Comparison of ENCODE assay signal across 25 cellular contexts in the genomic region with DNA sequence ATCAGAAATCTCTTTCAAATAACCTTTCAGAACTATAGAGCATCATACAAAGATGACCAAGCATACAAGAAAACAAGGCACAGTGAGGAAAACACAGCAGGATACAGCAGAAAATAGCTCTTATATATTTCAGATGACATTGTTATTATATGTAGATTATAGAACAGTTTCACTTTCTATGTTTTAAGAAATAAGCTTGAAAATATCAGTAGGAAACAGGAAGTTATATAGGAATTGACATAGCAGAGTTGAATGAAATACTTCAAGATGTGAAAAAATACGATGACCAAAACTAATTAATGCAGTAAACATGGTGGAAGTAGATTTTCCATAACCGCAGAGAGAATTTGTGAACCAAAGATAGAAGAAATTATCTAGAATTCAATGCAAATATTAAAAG.
DNase-seq lines count a peak whose midpoint lies in the region; ATAC-seq and TF ChIP-seq lines count a peak whose summit lies in the region.
"Had no signal": no experiment of that assay in that cellular context is flagged by ENCODE, and none has a peak within 500 bp of the region (broad histone marks: within the 10 kb centered on the region; RNA-seq: fewer than 3 reads in every experiment).

No MANE protein-coding gene starts in this region.

- no peak for ATAC-seq in naive thymus-derived CD4-positive, alpha-beta T cell
- no peak for ATAC-seq in GM19395 (IDR thresholded peaks at IDR 0.05; ENCODE audit: unreplicated experiment)
- ATAC-seq: CD8-positive, alpha-beta T cell; GM12878 had no signal

- H3K27ac ChIP-seq in naive thymus-derived CD4-positive, alpha-beta T cell (ENCODE audit: low read depth, low read length), result no peak overlapping the region
- H3K27ac ChIP-seq: HL-60, Peyer's patch had no signal

- H3K27me3 Mint-ChIP-seq in activated CD4-positive, alpha-beta T cell treated with anti-CD3 and anti-CD28 coated beads, Interleukin-2, amount 10 ng/mL, durations not matched to agents 7 days and 5 days, result no peaks in the 10 kb centered on the region
- no peaks in the 10 kb centered on the region for H3K27me3 Mint-ChIP-seq in CD14-positive monocyte (ENCODE audit: low read depth in 3 of 3)
- H3K27me3 Mint-ChIP-seq in dendritic cell treated with granulocyte-macrophage colony-stimulating factor and Interleukin-4, amounts not matched to agents 40 ng/mL and 50 ng/mL, for 4 days, result no peaks in the 10 kb centered on the region
- H3K27me3 Mint-ChIP-seq in naive thymus-derived CD4-positive, alpha-beta T cell, result no peaks in the 10 kb centered on the region
- H3K27me3 Mint-ChIP-seq: IgD-negative memory B cell had no signal

- POLR2A ChIA-PET in activated CD4-positive, alpha-beta T cell treated with anti-CD3 and anti-CD28 coated beads, Interleukin-2, amount 10 ng/mL, durations not matched to agents 7 days and 5 days (lab: Charles Lee), result no interaction called here
- POLR2A ChIA-PET in naive thymus-derived CD4-positive, alpha-beta T cell (lab: Charles Lee), result no interaction called here

- no peaks in the 10 kb centered on the region for H3K9me3 Mint-ChIP-seq in activated CD4-positive, alpha-beta T cell treated with anti-CD3 and anti-CD28 coated beads, Interleukin-2, amount 10 ng/mL, durations not matched to agents 7 days and 5 days
- H3K9me3 Mint-ChIP-seq in CD14-positive monocyte, result no peaks in the 10 kb centered on the region
- H3K9me3 Mint-ChIP-seq in dendritic cell treated with granulocyte-macrophage colony-stimulating factor and Interleukin-4, amounts not matched to agents 40 ng/mL and 50 ng/mL, for 4 days, result no peaks in the 10 kb centered on the region
- H3K9me3 Mint-ChIP-seq in naive thymus-derived CD4-positive, alpha-beta T cell, result no peaks in the 10 kb centered on the region
- H3K9me3 Mint-ChIP-seq: CD8-positive, alpha-beta T cell; IgD-negative memory B cell had no signal

- H3K4me3 Mint-ChIP-seq in activated CD4-positive, alpha-beta T cell treated with anti-CD3 and anti-CD28 coated beads, Interleukin-2, amount 10 ng/mL, durations not matched to agents 7 days and 5 days, result no peak overlapping the region
- H3K4me3 Mint-ChIP-seq in CD14-positive monocyte, result peak overlapping the region in 1 of 2 donors; percentile 61
- H3K4me3 Mint-ChIP-seq in dendritic cell treated with granulocyte-macrophage colony-stimulating factor and Interleukin-4, amounts not matched to agents 40 ng/mL and 50 ng/mL, for 4 days, result no peak overlapping the region
- H3K4me3 Mint-ChIP-seq in naive thymus-derived CD4-positive, alpha-beta T cell, result peak overlapping the region in 1 of 10 donors; percentile 8
- H3K4me3 Mint-ChIP-seq: CD8-positive, alpha-beta T cell; IgD-negative memory B cell had no signal

- H3K4me1 ChIP-seq in naive thymus-derived CD4-positive, alpha-beta T cell (ENCODE audit: control insufficient read depth in 2 of 2, insufficient read depth in 2 of 2, low read length in 2 of 2), result peaks cover 0 to 5% of the 10 kb centered on the region in 2 donors
- H3K4me1 ChIP-seq: Caco-2, Peyer's patch had no signal

- no peaks in the 10 kb centered on the region for H3K27me3 ChIP-seq in naive thymus-derived CD4-positive, alpha-beta T cell (ENCODE audit: control insufficient read depth in 2 of 2, insufficient read depth in 2 of 2, low read length in 2 of 2)
- H3K27me3 ChIP-seq: BLaER1 treated with 17β-estradiol and CSF1 and Interleukin-3, amounts not matched to agents 10 nM and 100 nM; Peyer's patch had no signal

- H3K36me3 Mint-ChIP-seq in activated CD4-positive, alpha-beta T cell treated with anti-CD3 and anti-CD28 coated beads, Interleukin-2, amount 10 ng/mL, durations not matched to agents 7 days and 5 days (ENCODE audit: low read depth), result peaks cover 17% of the 10 kb centered on the region
- H3K36me3 Mint-ChIP-seq in CD14-positive monocyte, result peaks cover 20 to 30% of the 10 kb centered on the region in 2 donors
- peaks cover 14% of the 10 kb centered on the region for H3K36me3 Mint-ChIP-seq in dendritic cell treated with granulocyte-macrophage colony-stimulating factor and Interleukin-4, amounts not matched to agents 40 ng/mL and 50 ng/mL, for 4 days (ENCODE audit: low read depth)
- peaks cover 0 to 37% (median 19%) of the 10 kb centered on the region in 5 donors for H3K36me3 Mint-ChIP-seq in naive thymus-derived CD4-positive, alpha-beta T cell

- no peak for DNase-seq in activated CD4-positive, alpha-beta T cell treated with anti-CD3 and anti-CD28 coated beads, Interleukin-2, amount 10 ng/mL, durations not matched to agents 7 days and 5 days
- no peak for DNase-seq in activated CD4-positive, alpha-beta T cell treated with anti-CD3 and anti-CD28 coated beads for 1 hour
- no peak for DNase-seq in CD14-positive monocyte (ENCODE audit: low spot score)
- no peak for DNase-seq in naive thymus-derived CD4-positive, alpha-beta T cell
- no peak for DNase-seq in stimulated activated CD4-positive, alpha-beta T cell treated with anti-CD3 and anti-CD28 coated beads, Interleukin-1b, Interleukin-23, amount 100 ng/mL, for 48 hours
- no peak for DNase-seq in pons (ENCODE audit: low spot score)
- DNase-seq: Caco-2; CD8-positive, alpha-beta T cell; DMS 273 treated with DMSO at 0.1 percent for 48 hours; DMS79; EL; GDM1; NCI-H1694; NCI-H2081; NCI-H2227 treated with DMSO at 0.1 percent for 48 hours; NCI-H526 treated with DMSO at 0.1 percent for 48 hours; OCI-M1; Peyer's patch; SHP77 treated with DMSO at 0.1 percent for 48 hours had no signal

- CTCF ChIA-PET in activated CD4-positive, alpha-beta T cell treated with anti-CD3 and anti-CD28 coated beads, Interleukin-2, amount 10 ng/mL, durations not matched to agents 7 days and 5 days (lab: Charles Lee), result no interaction called here
- CTCF ChIA-PET in naive thymus-derived CD4-positive, alpha-beta T cell (lab: Charles Lee), result no interaction called here

- intact Hi-C loops in CD14-positive monocyte (cut with micrococcal nuclease), result no loop called here
- intact Hi-C loops in dendritic cell treated with granulocyte-macrophage colony-stimulating factor and Interleukin-4, amounts not matched to agents 40 ng/mL and 50 ng/mL, for 4 days (cut with micrococcal nuclease), result loop anchor here (10.0 kb wide), 1 partner anchor 63 kb away; no protein-coding TSS in a partner anchor
- intact Hi-C loops in naive thymus-derived CD4-positive, alpha-beta T cell (cut with micrococcal nuclease), result no loop called here

- no peak for TF ChIP-seq CTCF in CD14-positive monocyte (IDR thresholded peaks at IDR 0.05)

- peak overlapping the region; percentile 1 for H3K27ac Mint-ChIP-seq in activated CD4-positive, alpha-beta T cell treated with anti-CD3 and anti-CD28 coated beads, Interleukin-2, amount 10 ng/mL, durations not matched to agents 7 days and 5 days
- H3K27ac Mint-ChIP-seq in CD14-positive monocyte, result peak overlapping the region; percentile 36 to 85 (median 74)
- peak overlapping the region; percentile 7 for H3K27ac Mint-ChIP-seq in dendritic cell treated with granulocyte-macrophage colony-stimulating factor and Interleukin-4, amounts not matched to agents 40 ng/mL and 50 ng/mL, for 4 days
- H3K27ac Mint-ChIP-seq in naive thymus-derived CD4-positive, alpha-beta T cell, result peak overlapping the region in 5 of 9 donors; percentile 1 to 39 (median 35)
- H3K27ac Mint-ChIP-seq: CD8-positive, alpha-beta T cell had no signal

- H3K4me1 Mint-ChIP-seq in activated CD4-positive, alpha-beta T cell treated with anti-CD3 and anti-CD28 coated beads, Interleukin-2, amount 10 ng/mL, durations not matched to agents 7 days and 5 days, result peaks cover 12% of the 10 kb centered on the region
- peaks cover 36% of the 10 kb centered on the region for H3K4me1 Mint-ChIP-seq in CD14-positive monocyte
- H3K4me1 Mint-ChIP-seq in dendritic cell treated with granulocyte-macrophage colony-stimulating factor and Interleukin-4, amounts not matched to agents 40 ng/mL and 50 ng/mL, for 4 days (ENCODE audit: low read depth), result peaks cover 27% of the 10 kb centered on the region
- H3K4me1 Mint-ChIP-seq in naive thymus-derived CD4-positive, alpha-beta T cell, result peaks cover 8 to 48% (median 29%) of the 10 kb centered on the region in 7 donors

- no peaks in the 10 kb centered on the region for H3K36me3 ChIP-seq in naive thymus-derived CD4-positive, alpha-beta T cell (ENCODE audit: control insufficient read depth in 2 of 3, insufficient read depth in 3 of 3, low read length in 3 of 3)

- H3K4me3 ChIP-seq in naive thymus-derived CD4-positive, alpha-beta T cell (ENCODE audit: low read length), result no peak overlapping the region
- H3K4me3 ChIP-seq: BLaER1 treated with 17β-estradiol and CSF1 and Interleukin-3, amounts not matched to agents 10 nM and 100 nM; GM12878; Peyer's patch had no signal

- H3K9me3 ChIP-seq in naive thymus-derived CD4-positive, alpha-beta T cell (ENCODE audit: control insufficient read depth in 2 of 3, low read length in 3 of 3), result no peaks in the 10 kb centered on the region
- H3K9me3 ChIP-seq: BLaER1 treated with 17β-estradiol and CSF1 and Interleukin-3, amounts not matched to agents 10 nM and 100 nM; Caco-2; Peyer's patch had no signal

Comparison
In these comparisons a context has a peak if more than half of its experiments do, and no peak if none do; other contexts are left out.
1. H3K27ac Mint-ChIP-seq: peak in every context shown above with its lines; median percentile 74 in CD14-positive monocyte; 35 in naive thymus-derived CD4-positive, alpha-beta T cell; 7 in dendritic cell treated with granulocyte-macrophage colony-stimulating factor and Interleukin-4, amounts not matched to agents 40 ng/mL and 50 ng/mL, for 4 days; 1 in activated CD4-positive, alpha-beta T cell treated with anti-CD3 and anti-CD28 coated beads, Interleukin-2, amount 10 ng/mL, durations not matched to agents 7 days and 5 days.